8 cellular contexts compared by ENCODE assay signal in genomic region chr6:129884211-129884610, GRCh38. TPM values are rescaled to one million over a fixed set of nuclear protein-coding genes. Genes with fewer than 3 reads are reported as not detected.
"Had no signal": no experiment of that assay in that cellular context is flagged by ENCODE, and none has a peak within 500 bp of the region (broad histone marks: within the 10 kb centered on the region; RNA-seq: fewer than 3 reads in every experiment).

No MANE protein-coding gene starts in this region.

- H3K9me3 ChIP-seq: HAP-1 had no signal

- ATAC-seq: K562 had no signal

- H2AFZ ChIP-seq: GM23248 had no signal

- DNase-seq: GM23248, GOT3, H7, IMR-90 had no signal

- H3K27ac ChIP-seq: GM23248 had no signal

- H3K4me3 ChIP-seq: GM23248, HAP-1, K562 had no signal

- H3K4me1 ChIP-seq: HAP-1 had no signal

- H3K36me3 ChIP-seq: HAP-1 had no signal

- H3K9ac ChIP-seq: GM23248 had no signal

RNA-seq across cellular contexts. Expression of gene TMEM244, which starts 23.1 kb away (rescaled TPM):
- total RNA-seq: GM23248, H4, H7, HT-29, K562 had no signal
- polyA plus RNA-seq: GM23248, K562 had no signal
